9 cellular contexts compared by ENCODE assay signal in the genomic region with DNA sequence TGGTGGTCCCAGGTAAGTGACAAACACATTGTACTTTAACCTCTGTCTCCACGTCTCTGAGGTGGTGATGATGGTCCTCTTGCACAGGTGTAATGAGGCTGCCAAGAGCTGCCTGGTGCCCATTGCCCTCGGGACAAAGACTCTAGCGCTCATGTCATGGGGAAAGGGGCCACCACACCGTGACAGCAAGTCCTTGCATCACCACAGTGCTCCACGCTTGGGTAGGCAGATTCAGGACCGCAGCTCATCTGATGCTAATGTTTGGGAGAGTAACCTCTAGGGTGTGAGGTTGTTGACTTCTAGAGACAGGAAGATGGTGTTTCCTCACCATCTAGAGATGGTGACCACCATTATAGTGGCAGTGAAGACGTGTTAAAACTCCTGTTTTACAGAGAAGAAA.
"Had no signal": no experiment of that assay in that cellular context is flagged by ENCODE, and none has a peak within 500 bp of the region (broad histone marks: within the 10 kb centered on the region; RNA-seq: fewer than 3 reads in every experiment).

No MANE protein-coding gene starts in this region.

- H3K27ac ChIP-seq: HL-60, KMS-11 had no signal

- H3K9me3 Mint-ChIP-seq: IgD-negative memory B cell had no signal

- H3K27ac Mint-ChIP-seq: IgD-negative memory B cell had no signal

- H3K4me3 Mint-ChIP-seq: IgD-negative memory B cell had no signal

- H3K4me3 ChIP-seq: K562 had no signal

- H3K4me1 Mint-ChIP-seq: IgD-negative memory B cell had no signal

- H3K36me3 Mint-ChIP-seq: IgD-negative memory B cell had no signal

- DNase-seq: IMR-90, KBM-7, KG1 had no signal

- H3K4me2 ChIP-seq: KMS-11 had no signal

- FAIRE-seq: HepG2, HTR-8/SVneo, K562 had no signal

- H3K9ac ChIP-seq: KMS-11 had no signal

- ATAC-seq: HepG2, K562 had no signal
